8 cellular contexts compared by ENCODE assay signal in genomic region chr7:116173051-116174028, GRCh38. TPM values are rescaled to one million over a fixed set of nuclear protein-coding genes. Genes with fewer than 3 reads are reported as not detected.
DNase-seq lines count a peak whose midpoint lies in the region; ATAC-seq, FAIRE-seq and TF ChIP-seq lines count a peak whose summit lies in the region.

No MANE protein-coding gene starts in this region.

- intact Hi-C loops in naive thymus-derived CD4-positive, alpha-beta T cell (cut with micrococcal nuclease) = loop anchor here (1.0 to 5.0 kb wide), 9 partner anchors 35 to 1979 kb away; no protein-coding TSS in a partner anchor

- CTCF ChIA-PET in naive thymus-derived CD4-positive, alpha-beta T cell (lab: Charles Lee) = interaction anchor here (0.7 to 5.4 kb wide), 10 partner anchors 42 to 953 kb away, joined by 3 to 41 read pairs (median 4); no protein-coding TSS in a partner anchor

- no peaks in the 10 kb centered on the region for H3K36me3 ChIP-seq in naive thymus-derived CD4-positive, alpha-beta T cell (ENCODE audit: control insufficient read depth in 2 of 3, insufficient read depth in 3 of 3, low read length in 3 of 3)

- H3K27ac ChIP-seq in naive thymus-derived CD4-positive, alpha-beta T cell (ENCODE audit: low read depth, low read length) = no peak overlapping the region

- H3K4me1 ChIP-seq in naive thymus-derived CD4-positive, alpha-beta T cell (ENCODE audit: control insufficient read depth in 2 of 2, insufficient read depth in 2 of 2, low read length in 2 of 2) = no peaks in the 10 kb centered on the region

- peaks cover 0 to 8% (median 0%) of the 10 kb centered on the region in 7 donors for H3K4me1 Mint-ChIP-seq in naive thymus-derived CD4-positive, alpha-beta T cell

- POLR2A ChIA-PET in naive thymus-derived CD4-positive, alpha-beta T cell (lab: Charles Lee) = no interaction called here

- no peak for DNase-seq in AG09309 (ENCODE audit: low read depth)
- DNase-seq in GM03348 (ENCODE audit: low spot score) = peak; percentile 33
- DNase-seq in KBM-7 = peak; percentile 67
- peak; percentile 62 for DNase-seq in RPMI7951 (ENCODE audit: low read depth)
- peak in 7 of 9 donors; percentile 27 to 69 (median 56) for DNase-seq in naive thymus-derived CD4-positive, alpha-beta T cell

- peak; percentile 90 for FAIRE-seq in endometrium (lab: Jason Lieb, UNC)

- no peak overlapping the region for H3K4me3 ChIP-seq in AG09309 (ENCODE audit: control insufficient read depth, low read depth, low read length)
- no peak overlapping the region for H3K4me3 ChIP-seq in naive thymus-derived CD4-positive, alpha-beta T cell (ENCODE audit: low read length)

- peak; percentile 74 for ATAC-seq in naive thymus-derived CD4-positive, alpha-beta T cell
- ATAC-seq in GM21825 (IDR thresholded peaks at IDR 0.05; ENCODE audit: unreplicated experiment) (no peak), HG03045 (IDR thresholded peaks at IDR 0.05; ENCODE audit: unreplicated experiment) (no peak)

- in situ Hi-C loops in KBM-7 (cut with MboI; ENCODE audit: low pct_unique_long_range_greater_than_20kb, low sequenced_read_pairs) = loop anchor here (25.0 kb wide), 1 partner anchor 639 kb away; no protein-coding TSS in a partner anchor

- H3K4me3 Mint-ChIP-seq in naive thymus-derived CD4-positive, alpha-beta T cell = no peak overlapping the region

- no peaks in the 10 kb centered on the region for H3K27me3 ChIP-seq in naive thymus-derived CD4-positive, alpha-beta T cell (ENCODE audit: control insufficient read depth in 2 of 2, insufficient read depth in 2 of 2, low read length in 2 of 2)

- peaks cover 0 to 4% (median 0%) of the 10 kb centered on the region in 5 donors for H3K36me3 Mint-ChIP-seq in naive thymus-derived CD4-positive, alpha-beta T cell

- H3K27me3 Mint-ChIP-seq in naive thymus-derived CD4-positive, alpha-beta T cell = peaks cover 5 to 42% (median 8%) of the 10 kb centered on the region in 5 donors

- H3K27ac Mint-ChIP-seq in naive thymus-derived CD4-positive, alpha-beta T cell = no peak overlapping the region

- TF ChIP-seq CTCF in AG09309 (IDR thresholded peaks at IDR 0.05; ENCODE audit: control insufficient read depth, insufficient read depth, low read depth, low read length, missing control alignments) = peak; percentile 42

- H3K9me3 Mint-ChIP-seq in naive thymus-derived CD4-positive, alpha-beta T cell = peaks cover 0 to 4% (median 0%) of the 10 kb centered on the region in 11 donors

- no peaks in the 10 kb centered on the region for H3K9me3 ChIP-seq in naive thymus-derived CD4-positive, alpha-beta T cell (ENCODE audit: control insufficient read depth in 2 of 3, low read length in 3 of 3)

RNA-seq across cellular contexts. Expression of gene TES, which starts 37.0 kb away (rescaled TPM):
- 110 and 111 TPM in 2 replicates for total RNA-seq in RPMI7951 (2014; rRNA removed; shearing (Covaris generic))
- 100 to 1,000 TPM in 4 of 5 experiments, 10 to 100 TPM in 1; 99.2 to 120 (median 114) TPM for total RNA-seq in naive thymus-derived CD4-positive, alpha-beta T cell
- polyA plus RNA-seq in naive thymus-derived CD4-positive, alpha-beta T cell = 100 to 1,000 TPM; 189 to 195 TPM
